Comparison of ENCODE assay signal across 8 cellular contexts in genomic region chr3:16060358-16060852, GRCh38.
DNase-seq lines count a peak whose midpoint lies in the region; ATAC-seq and TF ChIP-seq lines count a peak whose summit lies in the region.

No MANE protein-coding gene starts in this region.

- H3K79me2 ChIP-seq in neural progenitor cell (ENCODE audit: low read depth), result no peaks in the 10 kb centered on the region

- H4K20me1 ChIP-seq in neural progenitor cell (ENCODE audit: low read depth), result no peaks in the 10 kb centered on the region

- no peaks in the 10 kb centered on the region for H3K9me3 ChIP-seq in A673 (ENCODE audit: low read depth, low read length, poor library complexity, severe bottlenecking)
- no peaks in the 10 kb centered on the region for H3K9me3 ChIP-seq in NT2/D1 (ENCODE audit: insufficient read depth, low read length)
- peaks cover 0 to 2% of the 10 kb centered on the region in 2 donors for H3K9me3 ChIP-seq in esophagus (ENCODE audit: control insufficient read depth in 2 of 2, insufficient read depth in 1 of 2, low read depth in 1 of 2, low read length in 1 of 2)
- H3K9me3 ChIP-seq in neural progenitor cell (ENCODE audit: low read depth), result no peaks in the 10 kb centered on the region

- no peak overlapping the region for H2AFZ ChIP-seq in neural progenitor cell (replicated peaks)

- DNase-seq in A673 (ENCODE audit: low spot score) (peak; percentile 32), NT2/D1 (ENCODE audit: low read depth, low spot score) (peak; percentile 75), mucosa of gallbladder (ENCODE audit: low spot score) (peak; percentile 65), NCI-H2029 (lab: John Stamatoyannopoulos, UW) (no peak), neural progenitor cell (ENCODE audit: low spot score) (no peak), NCI-H446 (lab: John Stamatoyannopoulos, UW) (no peak)

- H3K27ac ChIP-seq in A673 (ENCODE audit: low read depth, low read length, poor library complexity, severe bottlenecking), result no peak overlapping the region
- peak overlapping the region; percentile 58 to 81 for H3K27ac ChIP-seq in esophagus (ENCODE audit: low read depth in 2 of 2, low read length in 1 of 2)
- no peak overlapping the region for H3K27ac ChIP-seq in neural progenitor cell

- H3K4me2 ChIP-seq in neural progenitor cell, result no peak overlapping the region

- H3K27me3 Mint-ChIP-seq in neural progenitor cell (ENCODE audit: insufficient read depth, low read depth), result peaks cover 4% of the 10 kb centered on the region

- no TSS peak for BruUV-seq in A673 (replicated peaks; lab: Mats Ljungman, UMichigan)

- TF ChIP-seq CTCF in A673 (conservative IDR thresholded peaks at IDR 0.05; ENCODE audit: low read depth, low read length) (no peak), neural progenitor cell (IDR thresholded peaks at IDR 0.05) (no peak)

- no peak overlapping the region for H3K27ac Mint-ChIP-seq in neural progenitor cell

- CTCF ChIA-PET in A673 (lab: Charles Lee), result no interaction called here

- intact Hi-C loops in A673 (cut with micrococcal nuclease; ENCODE audit: unreplicated experiment), result no loop called here

- H3K9me3 Mint-ChIP-seq in neural progenitor cell, result no peaks in the 10 kb centered on the region

- H3K4me1 ChIP-seq in A673 (ENCODE audit: insufficient read depth, low read length, poor library complexity, severe bottlenecking) (no peaks in the 10 kb centered on the region), NT2/D1 (ENCODE audit: insufficient read depth, insufficient read length) (peaks cover 5% of the 10 kb centered on the region), esophagus (ENCODE audit: control insufficient read depth in 2 of 2, insufficient read depth in 2 of 2, low read length in 1 of 2) (no peaks in the 10 kb centered on the region), neural progenitor cell (no peaks in the 10 kb centered on the region)

- ATAC-seq in GM21576 (IDR thresholded peaks at IDR 0.05; ENCODE audit: unreplicated experiment), result no peak

- no peak overlapping the region for H3K9ac ChIP-seq in NT2/D1 (ENCODE audit: insufficient read length, low read depth)
- no peak overlapping the region for H3K9ac ChIP-seq in neural progenitor cell

- no peaks in the 10 kb centered on the region for H3K27me3 ChIP-seq in A673 (replicated peaks; ENCODE audit: insufficient read depth, low read depth, low read length, poor library complexity)
- no peaks in the 10 kb centered on the region for H3K27me3 ChIP-seq in NT2/D1 (ENCODE audit: insufficient read depth, insufficient read length)
- H3K27me3 ChIP-seq in esophagus (ENCODE audit: control insufficient read depth in 1 of 2, insufficient read depth in 2 of 2, low read length in 2 of 2), result no peaks in the 10 kb centered on the region
- H3K27me3 ChIP-seq in neural progenitor cell, result no peaks in the 10 kb centered on the region

- peaks cover 2% of the 10 kb centered on the region for H3K4me1 Mint-ChIP-seq in neural progenitor cell

- 50 to 51% methylated on average over 4 of the region's 4 CpGs for WGBS in esophagus, 2 donors

- POLR2A ChIA-PET in A673 (lab: Charles Lee; ENCODE audit: low non-redundant PET), result no interaction called here

- H3K4me3 Mint-ChIP-seq in neural progenitor cell, result no peak overlapping the region

- no peaks in the 10 kb centered on the region for H3K36me3 Mint-ChIP-seq in neural progenitor cell

- H3K4me3 ChIP-seq in A673 (ENCODE audit: low read depth, low read length, poor library complexity, severe bottlenecking) (no peak overlapping the region), NT2/D1 (ENCODE audit: insufficient read length, low read depth) (no peak overlapping the region), esophagus (ENCODE audit: low read depth in 1 of 2, low read length in 2 of 2) (no peak overlapping the region), neural progenitor cell (no peak overlapping the region)

- H3K36me3 ChIP-seq in A673 (ENCODE audit: insufficient read depth, low read length, poor library complexity, severe bottlenecking) (no peaks in the 10 kb centered on the region), NT2/D1 (ENCODE audit: insufficient read depth, insufficient read length, low read length) (no peaks in the 10 kb centered on the region), esophagus (ENCODE audit: control insufficient read depth in 2 of 2, insufficient read depth in 2 of 2, low read length in 1 of 2) (no peaks in the 10 kb centered on the region), neural progenitor cell (no peaks in the 10 kb centered on the region)

- no peaks in the 10 kb centered on the region for H3F3A ChIP-seq in neural progenitor cell (ENCODE audit: low read depth)

Comparison
In these comparisons a context has a peak if more than half of its experiments do, and no peak if none do; other contexts are left out.
1. DNase-seq: peak in A673 (single experiment), NT2/D1 (single experiment) and mucosa of gallbladder (single experiment); none in NCI-H2029 (single experiment), neural progenitor cell (single experiment) and NCI-H446 (0 of 2).
2. H3K27ac ChIP-seq: peak in esophagus (2 of 2); none in A673 (single experiment) and neural progenitor cell (single experiment).